33 cellular contexts compared by ENCODE assay signal in the genomic region with DNA sequence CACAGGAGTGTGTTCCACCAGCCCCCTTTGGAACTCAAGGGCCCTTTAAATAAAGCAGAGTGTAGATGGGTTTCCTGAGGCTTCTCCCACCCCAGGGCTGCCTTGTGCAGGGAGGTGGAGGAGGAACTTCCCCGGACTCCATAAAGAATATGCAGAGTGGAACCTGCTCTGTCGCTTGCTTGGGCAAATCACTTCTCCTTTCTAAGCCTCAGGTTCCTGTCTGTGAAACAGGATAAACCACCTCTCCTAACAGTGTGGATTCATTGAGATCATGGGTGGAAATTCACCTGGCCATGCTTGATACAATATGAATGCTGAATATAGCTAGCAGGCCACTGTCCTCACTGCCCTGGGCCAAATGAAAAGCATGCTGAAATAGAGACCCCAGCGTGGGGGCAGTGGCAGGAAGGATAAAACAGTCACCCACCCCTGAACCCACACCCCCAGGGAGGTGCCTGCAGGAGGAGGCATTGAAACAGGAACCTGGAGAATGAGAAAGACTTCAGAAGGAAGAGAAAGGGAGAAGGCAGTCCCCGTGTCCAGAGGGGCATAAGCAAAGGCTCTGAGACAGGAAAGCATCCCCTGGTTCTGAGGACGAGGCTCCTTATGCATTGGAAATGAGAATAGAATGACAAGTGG. TPM values are rescaled to one million over a fixed set of nuclear protein-coding genes. Genes with fewer than 3 reads are reported as not detected.
DNase-seq lines count a peak whose midpoint lies in the region; ATAC-seq and TF ChIP-seq lines count a peak whose summit lies in the region.
"Had no signal": no experiment of that assay in that cellular context is flagged by ENCODE, and none has a peak within 500 bp of the region (broad histone marks: within the 10 kb centered on the region; RNA-seq: fewer than 3 reads in every experiment).

No MANE protein-coding gene starts in this region.

- H3K23ac ChIP-seq in neuronal stem cell (ENCODE audit: low read depth, low read length, poor library complexity) = no peak overlapping the region

- H3K9ac ChIP-seq in SK-N-SH (no peak overlapping the region), OCI-LY3 (ENCODE audit: low read length) (no peak overlapping the region), endodermal cell (ENCODE audit: extremely low read depth, low read length, poor library complexity, severe bottlenecking) (no peak overlapping the region), neuronal stem cell (ENCODE audit: low read depth, low read length, poor library complexity) (no peak overlapping the region)

- H3K79me1 ChIP-seq in neuronal stem cell (ENCODE audit: low read depth, low read length) = no peaks in the 10 kb centered on the region

- peaks cover 31% of the 10 kb centered on the region for H3K4me1 Mint-ChIP-seq in endodermal cell
- peaks cover 10% of the 10 kb centered on the region for H3K4me1 Mint-ChIP-seq in stimulated activated naive CD8-positive, alpha-beta T cell treated with anti-CD3 and anti-CD28 coated beads, Interleukin-15, amount 100 ng/mL, for 72 hours
- H3K4me1 Mint-ChIP-seq: activated CD4-positive, alpha-beta T cell treated with anti-CD3 and anti-CD28 coated beads, Interleukin-2, amount 10 ng/mL, durations not matched to agents 24 days and 14 days had no signal

- no peaks in the 10 kb centered on the region for H3K9me3 Mint-ChIP-seq in endodermal cell
- H3K9me3 Mint-ChIP-seq in stimulated activated naive CD8-positive, alpha-beta T cell treated with anti-CD3 and anti-CD28 coated beads, Interleukin-15, amount 100 ng/mL, for 72 hours = no peaks in the 10 kb centered on the region
- H3K9me3 Mint-ChIP-seq: activated CD4-positive, alpha-beta T cell treated with anti-CD3 and anti-CD28 coated beads, Interleukin-2, amount 10 ng/mL, durations not matched to agents 24 days and 14 days; activated naive CD8-positive, alpha-beta T cell treated with anti-CD3 and anti-CD28 coated beads, Interleukin-2, amount 10 ng/mL, durations not matched to agents 7 days and 5 days; activated T-cell treated with anti-CD3 and anti-CD28 coated beads, Interleukin-2, amount 50 U/mL, for 24 hours; effector memory CD8-positive, alpha-beta T cell had no signal

- DNase-seq in SK-N-SH = no peak
- no peak for DNase-seq in endodermal cell
- no peak for DNase-seq in neuronal stem cell (ENCODE audit: low spot score)
- no peak for DNase-seq in foreskin fibroblast
- DNase-seq in NCI-H1436 (lab: John Stamatoyannopoulos, UW) = no peak
- no peak for DNase-seq in stimulated activated naive CD8-positive, alpha-beta T cell treated with anti-CD3 and anti-CD28 coated beads, Interleukin-15, amount 100 ng/mL, for 72 hours
- DNase-seq: activated CD4-positive, alpha-beta T cell treated with anti-CD3 and anti-CD28 coated beads, Interleukin-2, amount 10 ng/mL, durations not matched to agents 24 days and 14 days; activated CD8-positive, alpha-beta memory T cell treated with anti-CD3 and anti-CD28 coated beads for 24 hours; activated gamma-delta T cell treated with Interleukin-2 at 50 U/mL for 16 hours; activated naive CD8-positive, alpha-beta T cell treated with anti-CD3 and anti-CD28 coated beads, Interleukin-2, amount 10 ng/mL, durations not matched to agents 7 days and 5 days; activated T-cell treated with anti-CD3 and anti-CD28 coated beads, Interleukin-2, amount 50 U/mL, for 24 hours; DMS79; effector memory CD8-positive, alpha-beta T cell; erythroblast; midbrain; naive thymus-derived CD4-positive, alpha-beta T cell; NCI-H1048; NCI-H187; stimulated activated naive CD4-positive, alpha-beta T cell treated with Interleukin-2 at 50 U/mL for 16 hours; T-helper 9 cell; testis had no signal

- H3K14ac ChIP-seq in neuronal stem cell (ENCODE audit: low read length) = no peak overlapping the region

- no peak overlapping the region for H3K27ac Mint-ChIP-seq in endodermal cell
- no peak overlapping the region for H3K27ac Mint-ChIP-seq in stimulated activated naive CD8-positive, alpha-beta T cell treated with anti-CD3 and anti-CD28 coated beads, Interleukin-15, amount 100 ng/mL, for 72 hours
- H3K27ac Mint-ChIP-seq: activated CD4-positive, alpha-beta T cell treated with anti-CD3 and anti-CD28 coated beads, Interleukin-2, amount 10 ng/mL, durations not matched to agents 24 days and 14 days; activated naive CD8-positive, alpha-beta T cell treated with anti-CD3 and anti-CD28 coated beads, Interleukin-2, amount 10 ng/mL, durations not matched to agents 7 days and 5 days; activated T-cell treated with anti-CD3 and anti-CD28 coated beads, Interleukin-2, amount 50 U/mL, for 24 hours; effector memory CD8-positive, alpha-beta T cell; WTC11 had no signal

- no peak overlapping the region for H2BK15ac ChIP-seq in neuronal stem cell (ENCODE audit: low read length)

- H3K79me2 ChIP-seq in SK-N-SH (ENCODE audit: insufficient read depth) = no peaks in the 10 kb centered on the region
- H3K79me2 ChIP-seq in OCI-LY3 (ENCODE audit: low read length) = no peaks in the 10 kb centered on the region

- H2BK5ac ChIP-seq in neuronal stem cell (ENCODE audit: low read length) = no peak overlapping the region

- no peak overlapping the region for H3K4me3 Mint-ChIP-seq in endodermal cell
- H3K4me3 Mint-ChIP-seq in stimulated activated naive CD8-positive, alpha-beta T cell treated with anti-CD3 and anti-CD28 coated beads, Interleukin-15, amount 100 ng/mL, for 72 hours = no peak overlapping the region
- H3K4me3 Mint-ChIP-seq: activated CD4-positive, alpha-beta T cell treated with anti-CD3 and anti-CD28 coated beads, Interleukin-2, amount 10 ng/mL, durations not matched to agents 24 days and 14 days; activated naive CD8-positive, alpha-beta T cell treated with anti-CD3 and anti-CD28 coated beads, Interleukin-2, amount 10 ng/mL, durations not matched to agents 7 days and 5 days; activated T-cell treated with anti-CD3 and anti-CD28 coated beads, Interleukin-2, amount 50 U/mL, for 24 hours; CD14-positive monocyte; effector memory CD8-positive, alpha-beta T cell; IgD-negative memory B cell; naive thymus-derived CD4-positive, alpha-beta T cell; WTC11 had no signal

- peaks cover 0 to 73% of the 10 kb centered on the region in 2 experiments; a peak in 2 of 4 replicates for H3K4me1 ChIP-seq in SK-N-SH (ENCODE audit: control insufficient read depth in 1 of 2, insufficient read depth in 2 of 2, low read depth in 1 of 2, low read length in 1 of 2)
- H3K4me1 ChIP-seq in OCI-LY3 (ENCODE audit: low read length) = peaks cover 6% of the 10 kb centered on the region; the same call in 1 of the 2 replicates
- H3K4me1 ChIP-seq in endodermal cell (ENCODE audit: control insufficient read depth, insufficient read depth, low read length) = peaks cover 13% of the 10 kb centered on the region
- H3K4me1 ChIP-seq in neuronal stem cell (ENCODE audit: control insufficient read depth in 2 of 2, insufficient read depth in 1 of 2, low read depth in 1 of 2, low read length in 2 of 2) = peaks cover 2 to 12% of the 10 kb centered on the region in 2 donors
- H3K4me1 ChIP-seq: ascending aorta, testis had no signal

- no peaks in the 10 kb centered on the region for H3F3A ChIP-seq in SK-N-SH (replicated peaks; ENCODE audit: insufficient read depth)

- H3K4me3 ChIP-seq in SK-N-SH (ENCODE audit: low read depth in 2 of 2, low read length in 1 of 2) (no peak overlapping the region), OCI-LY3 (ENCODE audit: low read length) (no peak overlapping the region), endodermal cell (ENCODE audit: low read length) (no peak overlapping the region), neuronal stem cell (ENCODE audit: low read length in 2 of 2) (no peak overlapping the region), foreskin fibroblast (ENCODE audit: low read depth in 1 of 2, low read length in 2 of 2) (no peak overlapping the region)
- H3K4me3 ChIP-seq: ascending aorta, cardiac muscle cell, skin epidermis, testis had no signal

- H3K36me3 ChIP-seq in SK-N-SH (replicated peaks in 1 of 2; ENCODE audit: control insufficient read depth in 1 of 2, insufficient read depth in 2 of 2, low read length in 1 of 2) = no peaks in the 10 kb centered on the region
- H3K36me3 ChIP-seq in OCI-LY3 (replicated peaks; ENCODE audit: low read depth, low read length) = no peaks in the 10 kb centered on the region
- H3K36me3 ChIP-seq in endodermal cell (ENCODE audit: control insufficient read depth, insufficient read depth, low read length) = no peaks in the 10 kb centered on the region
- H3K36me3 ChIP-seq in neuronal stem cell (replicated peaks in 1 of 2; ENCODE audit: control insufficient read depth in 2 of 2, insufficient read depth in 2 of 2, low read length in 2 of 2) = no peaks in the 10 kb centered on the region
- H3K36me3 ChIP-seq: ascending aorta, cardiac muscle cell had no signal

- no peak overlapping the region for H3K18ac ChIP-seq in neuronal stem cell (ENCODE audit: low read length)

- H3K9me3 ChIP-seq in SK-N-SH (no peaks in the 10 kb centered on the region), OCI-LY3 (ENCODE audit: insufficient read depth, low read length) (no peaks in the 10 kb centered on the region), endodermal cell (ENCODE audit: control insufficient read depth, low read length) (no peaks in the 10 kb centered on the region), neuronal stem cell (replicated peaks in 1 of 2; ENCODE audit: control insufficient read depth in 2 of 2, insufficient read depth in 1 of 2, low read depth in 1 of 2, low read length in 2 of 2) (no peaks in the 10 kb centered on the region)
- H3K9me3 ChIP-seq: ascending aorta, testis had no signal

- POLR2A ChIA-PET in SK-N-SH (lab: Yijun Ruan, JAX) = interaction anchor here (0.6 to 8.0 kb wide), 9 partner anchors 9 to 136 kb away, joined by 3 to 279 read pairs (median 6); partner anchors contain the start of genes CHRNA3 and CHRNB4

- H3K4me2 ChIP-seq in SK-N-SH = no peak overlapping the region
- H3K4me2 ChIP-seq in OCI-LY3 (ENCODE audit: low read length) = no peak overlapping the region
- H3K4me2 ChIP-seq in neuronal stem cell (ENCODE audit: insufficient read depth, low read length, poor library complexity, severe bottlenecking) = no peak overlapping the region

- H2AFZ ChIP-seq in SK-N-SH (ENCODE audit: low read depth) = no peak overlapping the region
- peak overlapping the region; percentile 20; the same call in 1 of the 2 replicates for H2AFZ ChIP-seq in OCI-LY3 (ENCODE audit: low read depth, low read length)
- H2AFZ ChIP-seq in neuronal stem cell (ENCODE audit: low read length) = peak overlapping the region; percentile 14

- H3K36me3 Mint-ChIP-seq in endodermal cell (ENCODE audit: low read depth) = no peaks in the 10 kb centered on the region
- H3K36me3 Mint-ChIP-seq: activated naive CD8-positive, alpha-beta T cell treated with anti-CD3 and anti-CD28 coated beads, Interleukin-2, amount 10 ng/mL, durations not matched to agents 7 days and 5 days; CD14-positive monocyte; naive thymus-derived CD4-positive, alpha-beta T cell; WTC11 had no signal

- H4K20me1 ChIP-seq in SK-N-SH (ENCODE audit: insufficient read depth) (no peaks in the 10 kb centered on the region), OCI-LY3 (ENCODE audit: insufficient read depth, low read length) (no peaks in the 10 kb centered on the region)

- H3K9me2 ChIP-seq in SK-N-SH = no peaks in the 10 kb centered on the region

- no peak overlapping the region for H3K4ac ChIP-seq in neuronal stem cell (ENCODE audit: low read length)

- H4K8ac ChIP-seq in neuronal stem cell (ENCODE audit: low read depth, low read length) = no peak overlapping the region

- TF ChIP-seq CTCF in SK-N-SH (IDR thresholded peaks at IDR 0.05) (no peak), OCI-LY3 (IDR thresholded peaks at IDR 0.05; ENCODE audit: low read depth, low read length) (no peak), endodermal cell (conservative IDR thresholded peaks at IDR 0.05) (no peak), foreskin fibroblast (IDR thresholded peaks at IDR 0.05; ENCODE audit: low read depth, low read length) (no peak)

- no peak for TF ChIP-seq EP300 in SK-N-SH (IDR thresholded peaks at IDR 0.05; ENCODE audit: borderline replicate concordance in 1 of 2, low read depth in 1 of 2, low read length in 1 of 2)

- WGBS in SK-N-SH (ENCODE audit: low lambda C conversion rate) = 48% methylated on average over 5 of the region's 5 CpGs
- whole genome bisulfite sequencing in endodermal cell (ENCODE audit: insufficient coverage in 1 of 2, insufficient read length in 1 of 2), 2 experiments = 74 to 100% methylated on average over 1 to 5 of the region's 5 CpGs
- WGBS in neuronal stem cell (ENCODE audit: extremely low coverage in 2 of 2, insufficient read length in 2 of 2, insufficient replicate concordance in 1 of 2), 2 donors = no CpG with 5 or more reads among the region's 5 CpGs

- no peak for TF ChIP-seq RAD21 in SK-N-SH (IDR thresholded peaks at IDR 0.05; ENCODE audit: low read length)

- H2AK5ac ChIP-seq in neuronal stem cell (ENCODE audit: low read depth, low read length) = no peak overlapping the region

- H3K27me3 Mint-ChIP-seq in endodermal cell (ENCODE audit: insufficient read depth) = peaks cover 7% of the 10 kb centered on the region
- H3K27me3 Mint-ChIP-seq in stimulated activated naive CD8-positive, alpha-beta T cell treated with anti-CD3 and anti-CD28 coated beads, Interleukin-15, amount 100 ng/mL, for 72 hours = no peaks in the 10 kb centered on the region
- H3K27me3 Mint-ChIP-seq: activated T-cell treated with anti-CD3 and anti-CD28 coated beads, Interleukin-2, amount 50 U/mL, for 24 hours had no signal

- CTCF ChIA-PET in SK-N-SH (lab: Yijun Ruan, JAX) = interaction anchor here (1.1 to 7.8 kb wide), 8 partner anchors 10 to 74 kb away, joined by 3 to 49 read pairs (median 7); no protein-coding TSS in a partner anchor

- H2BK12ac ChIP-seq in neuronal stem cell (ENCODE audit: low read length) = no peak overlapping the region

- H4K91ac ChIP-seq in neuronal stem cell (ENCODE audit: low read depth, low read length, poor library complexity) = no peak overlapping the region

- H3K27me3 ChIP-seq in SK-N-SH (ENCODE audit: insufficient read depth) = no peaks in the 10 kb centered on the region
- H3K27me3 ChIP-seq in OCI-LY3 (ENCODE audit: low read depth, low read length) = no peaks in the 10 kb centered on the region
- no peaks in the 10 kb centered on the region for H3K27me3 ChIP-seq in endodermal cell (ENCODE audit: control insufficient read depth, insufficient read depth, low read length, poor library complexity, severe bottlenecking)
- H3K27me3 ChIP-seq in neuronal stem cell (ENCODE audit: control insufficient read depth in 3 of 3, insufficient read depth in 3 of 3, low read depth in 1 of 3, low read length in 3 of 3) = peaks cover 0 to 10% (median 0%) of the 10 kb centered on the region in 3 experiments
- H3K27me3 ChIP-seq: ascending aorta, cardiac muscle cell, testis had no signal

- ATAC-seq in SK-N-SH treated with all-trans-retinoic acid at 6 μM for 48 hours = no peak
- ATAC-seq in stimulated activated naive CD8-positive, alpha-beta T cell treated with anti-CD3 and anti-CD28 coated beads, Interleukin-15, amount 100 ng/mL, for 72 hours = no peak
- ATAC-seq: effector memory CD8-positive, alpha-beta T cell; naive thymus-derived CD4-positive, alpha-beta T cell; Right ventricle myocardium inferior; WTC11 had no signal

- H2BK120ac ChIP-seq in neuronal stem cell (ENCODE audit: low read depth, low read length) = no peak overlapping the region

- H3K27ac ChIP-seq in SK-N-SH (ENCODE audit: low read depth in 2 of 2, low read length in 1 of 2) (peak overlapping the region; percentile 20 to 100; a peak in 3 of 4 replicates), OCI-LY3 (ENCODE audit: low read length) (no peak overlapping the region), endodermal cell (ENCODE audit: low read depth, low read length) (peak overlapping the region; percentile 30), neuronal stem cell (replicated peaks; ENCODE audit: low read length) (no peak overlapping the region)
- H3K27ac ChIP-seq: 22Rv1, ascending aorta, cardiac muscle cell, skin epidermis, testis had no signal

RNA-seq across cellular contexts. Expression of gene CHRNB4, which starts 41.1 kb away (rescaled TPM):
- polyA plus RNA-seq in SK-N-SH (2012; rRNA removed) = 0.30 and 0.55 TPM in 2 replicates
- 0.37 and 0.84 TPM in 2 replicates for polyA plus RNA-seq in SK-N-SH (2012; cell fraction: cytosol; rRNA removed)
- polyA plus RNA-seq in SK-N-SH (2012; cell fraction: nucleus; rRNA removed) = 0.51 and 0.65 TPM in 2 replicates
- total RNA-seq in endodermal cell = under 1 TPM; 0.22 to 0.70 TPM
- polyA plus RNA-seq in endodermal cell (2013, experiment 1 of 2) = 6.2 TPM
- polyA plus RNA-seq in endodermal cell (2013, experiment 2 of 2) = 6.3 TPM
- polyA plus RNA-seq in neuronal stem cell (2013, experiment 1 of 2) = 0.17 TPM
- 0.17 TPM for polyA plus RNA-seq in neuronal stem cell (2013, experiment 2 of 2)
- total RNA-seq: activated CD4-positive, alpha-beta T cell treated with anti-CD3 and anti-CD28 coated beads, Interleukin-2, amount 10 ng/mL, durations not matched to agents 24 days and 14 days; activated naive CD8-positive, alpha-beta T cell treated with anti-CD3 and anti-CD28 coated beads, Interleukin-2, amount 10 ng/mL, durations not matched to agents 7 days and 5 days; ascending aorta; liver; naive thymus-derived CD4-positive, alpha-beta T cell; omental fat pad; Right ventricle myocardium inferior had no signal
- polyA plus RNA-seq: cardiac muscle cell; CD14-positive monocyte; IgD-negative memory B cell; liver; naive thymus-derived CD4-positive, alpha-beta T cell had no signal

Comparison
In these comparisons a context has a peak if more than half of its experiments do, and no peak if none do; other contexts are left out.
1. H3K27ac ChIP-seq: peak in SK-N-SH (2 of 2) and endodermal cell (single experiment); none in OCI-LY3 (single experiment) and neuronal stem cell (single experiment).